ENCODE assay signal across 1 cellular context in genomic region chr4:47835489-47835888, GRCh38.
TF ChIP-seq lines count a peak whose summit lies in the region.

No MANE protein-coding gene starts in this region.

TF ChIP-seq in IMR-90, 13 proteins besides CTCF, POLR2A, EP300 and RAD21:
- TF ChIP-seq ELK1 (IDR thresholded peaks at IDR 0.05; ENCODE audit: borderline replicate concordance, low read depth, low read length) (no peak), USF2 (IDR thresholded peaks at IDR 0.05; ENCODE audit: low read depth, low read length) (no peak), NFE2L2 (IDR thresholded peaks at IDR 0.05; ENCODE audit: low read depth, low read length) (no peak), BHLHE40 (IDR thresholded peaks at IDR 0.05; ENCODE audit: low read depth, low read length) (no peak), CHD1 (IDR thresholded peaks at IDR 0.05; ENCODE audit: low read depth, low read length) (no peak), FOS (IDR thresholded peaks at IDR 0.05; ENCODE audit: low read depth, low read length) (no peak), SMC3 (IDR thresholded peaks at IDR 0.05; ENCODE audit: low read depth, low read length) (no peak), CEBPB (IDR thresholded peaks at IDR 0.05; ENCODE audit: low read depth, low read length) (no peak), MXI1 (IDR thresholded peaks at IDR 0.05; ENCODE audit: borderline replicate concordance, low read depth, low read length) (no peak), RCOR1 (IDR thresholded peaks at IDR 0.05; ENCODE audit: insufficient replicate concordance, low read length) (no peak), RFX5 (IDR thresholded peaks at IDR 0.05; ENCODE audit: low read depth, low read length) (no peak), MAFK (IDR thresholded peaks at IDR 0.05; ENCODE audit: low read depth, low read length) (no peak), MAZ (IDR thresholded peaks at IDR 0.05; ENCODE audit: borderline replicate concordance, low read depth, low read length) (no peak)
